ENCODE assay signal across 17 cellular contexts in genomic region chr3:192445768-192446644, GRCh38.
DNase-seq lines count a peak whose midpoint lies in the region; ATAC-seq, FAIRE-seq and TF ChIP-seq lines count a peak whose summit lies in the region.
"Had no signal": no experiment of that assay in that cellular context is flagged by ENCODE, and none has a peak within 500 bp of the region (broad histone marks: within the 10 kb centered on the region; RNA-seq: fewer than 3 reads in every experiment).

No MANE protein-coding gene starts in this region.

- peaks cover 0 to 4% (median 0%) of the 10 kb centered on the region in 11 donors for H3K9me3 Mint-ChIP-seq in naive thymus-derived CD4-positive, alpha-beta T cell
- H3K9me3 Mint-ChIP-seq: activated B cell treated with CpG ODN at 0.5 μM for 24 hours; activated T-cell treated with anti-CD3 and anti-CD28 coated beads, Interleukin-2, amount 50 U/mL, for 4 hours; neural crest cell had no signal

- H3K27me3 Mint-ChIP-seq in naive thymus-derived CD4-positive, alpha-beta T cell = peaks cover 20 to 33% (median 25%) of the 10 kb centered on the region in 5 donors

- ATAC-seq in Right ventricle myocardium superior (ENCODE audit: poor library complexity) (peak; percentile 86), HG03469 (IDR thresholded peaks at IDR 0.05; ENCODE audit: unreplicated experiment) (no peak)
- ATAC-seq in naive thymus-derived CD4-positive, alpha-beta T cell = no peak
- ATAC-seq: activated T-cell treated with anti-CD3 and anti-CD28 coated beads, Interleukin-2, amount 50 U/mL, for 4 hours; stimulated activated naive CD8-positive, alpha-beta T cell treated with anti-CD3 and anti-CD28 coated beads, Interleukin-15, Interleukin-2, amounts not matched to agents 100 U/mL and 50 U/mL, for 24 hours had no signal

- H3K4me3 Mint-ChIP-seq in naive thymus-derived CD4-positive, alpha-beta T cell = no peak overlapping the region
- H3K4me3 Mint-ChIP-seq: activated B cell treated with CpG ODN at 0.5 μM for 24 hours; activated T-cell treated with anti-CD3 and anti-CD28 coated beads, Interleukin-2, amount 50 U/mL, for 4 hours; neural crest cell had no signal

- H3K9me3 ChIP-seq in naive thymus-derived CD4-positive, alpha-beta T cell (ENCODE audit: control insufficient read depth in 2 of 3, low read length in 3 of 3) = no peaks in the 10 kb centered on the region

- intact Hi-C loops in Right ventricle myocardium superior (cut with DNase I) = loop anchor here (5.0 kb wide), 1 partner anchor 1029 kb away; no protein-coding TSS in a partner anchor
- intact Hi-C loops in cardiac septum (cut with DNase I) = loop anchor here (2.0 kb wide), 1 partner anchor 1027 kb away; no protein-coding TSS in a partner anchor
- intact Hi-C loops in naive thymus-derived CD4-positive, alpha-beta T cell (cut with micrococcal nuclease) = no loop called here

- CTCF ChIA-PET in naive thymus-derived CD4-positive, alpha-beta T cell (lab: Charles Lee) = no interaction called here

- H3K4me1 ChIP-seq in naive thymus-derived CD4-positive, alpha-beta T cell (ENCODE audit: control insufficient read depth in 2 of 2, insufficient read depth in 2 of 2, low read length in 2 of 2) = no peaks in the 10 kb centered on the region

- H3K4me1 Mint-ChIP-seq in naive thymus-derived CD4-positive, alpha-beta T cell = no peaks in the 10 kb centered on the region
- H3K4me1 Mint-ChIP-seq: activated B cell treated with CpG ODN at 0.5 μM for 24 hours had no signal

- no peak for FAIRE-seq in HTR-8/SVneo (lab: Jason Lieb, UNC)
- FAIRE-seq: endothelial cell of umbilical vein, GM18507 had no signal

- DNase-seq in Right ventricle myocardium superior = no peak
- no peak for DNase-seq in cardiac septum (ENCODE audit: low spot score)
- peak; percentile 18 for DNase-seq in RPMI7951 (ENCODE audit: low read depth)
- peak; percentile 35 to 43 for DNase-seq in hippocampal formation (lab: John Stamatoyannopoulos, UW)
- no peak for DNase-seq in HTR-8/SVneo (ENCODE audit: insufficient read length, low spot score)
- no peak for DNase-seq in naive thymus-derived CD4-positive, alpha-beta T cell
- no peak for DNase-seq in GM10266 (ENCODE audit: extremely low spot score)
- DNase-seq: ACHN; activated B cell treated with CpG ODN at 0.5 μM for 24 hours; activated T-cell treated with anti-CD3 and anti-CD28 coated beads, Interleukin-2, amount 50 U/mL, for 4 hours; DND-41; NCI-H187; stimulated activated naive CD8-positive, alpha-beta T cell treated with anti-CD3 and anti-CD28 coated beads, Interleukin-15, Interleukin-2, amounts not matched to agents 100 U/mL and 50 U/mL, for 24 hours had no signal

- no peak overlapping the region for H3K27ac ChIP-seq in naive thymus-derived CD4-positive, alpha-beta T cell (ENCODE audit: low read depth, low read length)

- no peak overlapping the region for H3K27ac Mint-ChIP-seq in naive thymus-derived CD4-positive, alpha-beta T cell
- H3K27ac Mint-ChIP-seq: activated B cell treated with CpG ODN at 0.5 μM for 24 hours had no signal

- TF ChIP-seq CTCF in GM10266 (IDR thresholded peaks at IDR 0.05; ENCODE audit: control insufficient read depth, insufficient read depth, low read depth, missing control alignments) = no peak

- H3K4me3 ChIP-seq in naive thymus-derived CD4-positive, alpha-beta T cell (ENCODE audit: low read length) = no peak overlapping the region

- H3K27me3 ChIP-seq in naive thymus-derived CD4-positive, alpha-beta T cell (ENCODE audit: control insufficient read depth in 2 of 2, insufficient read depth in 2 of 2, low read length in 2 of 2) = no peaks in the 10 kb centered on the region

- POLR2A ChIA-PET in naive thymus-derived CD4-positive, alpha-beta T cell (lab: Charles Lee) = interaction anchor here (0.7 kb wide), 1 partner anchor 26 kb away, joined by 3 read pairs; no protein-coding TSS in a partner anchor

- no peaks in the 10 kb centered on the region for H3K36me3 ChIP-seq in naive thymus-derived CD4-positive, alpha-beta T cell (ENCODE audit: control insufficient read depth in 2 of 3, insufficient read depth in 3 of 3, low read length in 3 of 3)

- no peaks in the 10 kb centered on the region for H3K36me3 Mint-ChIP-seq in naive thymus-derived CD4-positive, alpha-beta T cell

Comparison
In these comparisons a context has a peak if more than half of its experiments do, and no peak if none do; other contexts are left out.
1. DNase-seq: peak in RPMI7951 (single experiment) and hippocampal formation (2 of 2); none in Right ventricle myocardium superior (single experiment), cardiac septum (single experiment), HTR-8/SVneo (single experiment), naive thymus-derived CD4-positive, alpha-beta T cell (0 of 9) and GM10266 (single experiment).
2. intact Hi-C loops: an anchor here in Right ventricle myocardium superior (5.0 kb wide) and cardiac septum (2.0 kb wide); none called in naive thymus-derived CD4-positive, alpha-beta T cell.